Comparison of ENCODE assay signal across 1 cellular context in the genomic region with DNA sequence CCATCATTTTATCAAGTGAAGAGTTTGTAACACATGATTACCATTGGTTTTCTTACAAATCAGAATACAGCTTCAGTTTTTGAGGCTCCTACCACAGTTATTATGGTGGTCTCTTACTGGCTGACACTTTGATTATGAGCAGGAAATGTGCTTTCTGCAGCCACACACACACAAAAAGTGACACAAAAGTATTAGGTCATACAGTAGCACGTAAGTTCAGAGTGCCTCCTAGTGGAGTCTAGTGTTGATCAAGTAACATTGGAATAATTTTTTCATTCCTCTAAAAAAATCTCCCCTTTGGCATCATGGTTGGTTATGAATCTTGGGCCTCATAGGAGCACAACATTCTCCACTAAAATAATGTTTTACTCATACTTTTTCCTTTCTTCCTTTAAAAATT.
TF ChIP-seq lines count a peak whose summit lies in the region.

No MANE protein-coding gene starts in this region.

TF ChIP-seq in GM12878, 131 proteins besides CTCF, POLR2A, EP300 and RAD21 (continued from another document):
- no peak for TF ChIP-seq POLR2AphosphoS2 (IDR thresholded peaks at IDR 0.05; ENCODE audit: low read depth, low read length)
- TF ChIP-seq ASH2L (IDR thresholded peaks at IDR 0.05; ENCODE audit: borderline replicate concordance, low read depth) = no peak
- TF ChIP-seq SUZ12 (IDR thresholded peaks at IDR 0.05; ENCODE audit: unreplicated experiment) = no peak
- TF ChIP-seq PAX8 (IDR thresholded peaks at IDR 0.05) = no peak
- TF ChIP-seq FOXM1 (IDR thresholded peaks at IDR 0.05; ENCODE audit: low read depth, low read length) = no peak
- TF ChIP-seq CHD4 (IDR thresholded peaks at IDR 0.05) = no peak
- TF ChIP-seq, protein P1, sequence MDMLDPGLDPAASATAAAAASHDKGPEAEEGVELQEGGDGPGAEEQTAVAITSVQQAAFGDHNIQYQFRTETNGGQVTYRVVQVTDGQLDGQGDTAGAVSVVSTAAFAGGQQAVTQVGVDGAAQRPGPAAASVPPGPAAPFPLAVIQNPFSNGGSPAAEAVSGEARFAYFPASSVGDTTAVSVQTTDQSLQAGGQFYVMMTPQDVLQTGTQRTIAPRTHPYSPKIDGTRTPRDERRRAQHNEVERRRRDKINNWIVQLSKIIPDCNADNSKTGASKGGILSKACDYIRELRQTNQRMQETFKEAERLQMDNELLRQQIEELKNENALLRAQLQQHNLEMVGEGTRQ (IDR thresholded peaks at IDR 0.05; ENCODE audit: borderline replicate concordance, low read depth, low read length) = no peak
- TF ChIP-seq CHD1 (IDR thresholded peaks at IDR 0.05; ENCODE audit: low read depth, low read length) = no peak
- no peak for TF ChIP-seq MEF2B (IDR thresholded peaks at IDR 0.05; ENCODE audit: partially characterized antibody, poor library complexity, severe bottlenecking)
- TF ChIP-seq, protein P2, sequence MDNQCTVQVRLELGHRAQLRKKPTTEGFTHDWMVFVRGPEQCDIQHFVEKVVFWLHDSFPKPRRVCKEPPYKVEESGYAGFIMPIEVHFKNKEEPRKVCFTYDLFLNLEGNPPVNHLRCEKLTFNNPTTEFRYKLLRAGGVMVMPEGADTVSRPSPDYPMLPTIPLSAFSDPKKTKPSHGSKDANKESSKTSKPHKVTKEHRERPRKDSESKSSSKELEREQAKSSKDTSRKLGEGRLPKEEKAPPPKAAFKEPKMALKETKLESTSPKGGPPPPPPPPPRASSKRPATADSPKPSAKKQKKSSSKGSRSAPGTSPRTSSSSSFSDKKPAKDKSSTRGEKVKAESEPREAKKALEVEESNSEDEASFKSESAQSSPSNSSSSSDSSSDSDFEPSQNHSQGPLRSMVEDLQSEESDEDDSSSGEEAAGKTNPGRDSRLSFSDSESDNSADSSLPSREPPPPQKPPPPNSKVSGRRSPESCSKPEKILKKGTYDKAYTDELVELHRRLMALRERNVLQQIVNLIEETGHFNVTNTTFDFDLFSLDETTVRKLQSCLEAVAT (IDR thresholded peaks at IDR 0.05) = no peak
- TF ChIP-seq NR2F1 (conservative IDR thresholded peaks at IDR 0.05) = no peak
- no peak for TF ChIP-seq BHLHE40 (IDR thresholded peaks at IDR 0.05; ENCODE audit: borderline replicate concordance in 1 of 2, low read depth in 2 of 2, low read length in 1 of 2)
- TF ChIP-seq CREB1 (IDR thresholded peaks at IDR 0.05; ENCODE audit: low read depth) = no peak
TF ChIP-seq in GM12878: peak in this region for 0.
